ENCODE assay signal across 1 cellular context in genomic region chr12:112988823-112989222, GRCh38. TPM values are rescaled to one million over a fixed set of nuclear protein-coding genes. Genes with fewer than 3 reads are reported as not detected.
"Had no signal": no experiment of that assay in that cellular context is flagged by ENCODE, and none has a peak within 500 bp of the region (broad histone marks: within the 10 kb centered on the region; RNA-seq: fewer than 3 reads in every experiment).

No MANE protein-coding gene starts in this region.

RNA-seq across cellular contexts. Expression of gene OAS2, which starts 10.5 kb away (rescaled TPM):
- total RNA-seq: neural crest cell had no signal
